In the genomic region with DNA sequence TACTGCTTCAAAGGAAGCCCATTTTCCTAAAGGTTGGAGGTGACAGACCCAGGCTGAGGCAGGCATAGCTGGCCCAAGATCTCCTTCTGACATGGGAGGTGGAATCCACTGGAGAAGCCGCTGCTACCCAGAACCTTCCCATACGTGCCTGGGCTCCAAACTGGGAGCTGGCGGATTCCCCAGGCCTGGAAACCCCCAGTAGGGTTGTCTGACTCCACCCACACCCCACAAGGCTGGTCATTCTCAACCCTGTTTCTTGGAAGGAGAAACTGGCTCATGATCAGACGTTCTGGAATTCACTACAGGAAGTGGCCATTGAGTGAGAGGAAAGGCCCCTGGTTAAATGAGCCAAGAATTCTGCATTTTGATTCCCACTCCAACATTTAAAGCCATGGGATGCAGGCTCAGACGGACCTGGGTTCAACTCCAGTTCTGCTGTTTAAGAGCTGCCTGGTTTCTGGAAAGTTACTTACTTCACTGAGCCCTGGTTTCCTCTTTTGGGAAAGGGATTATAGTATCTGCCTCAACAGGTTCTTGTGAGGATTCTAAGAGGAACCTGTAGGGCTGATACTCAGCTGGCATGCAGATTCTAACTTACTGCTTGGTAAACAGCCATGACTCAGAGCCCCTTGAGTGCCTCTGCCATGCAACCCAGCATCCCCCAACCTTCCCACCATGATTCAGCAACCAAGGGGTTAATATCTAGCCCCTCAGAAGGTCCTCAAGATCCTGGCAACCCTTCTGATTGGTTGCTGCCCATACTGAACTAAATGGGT, we compare ENCODE assay signal across 16 cellular contexts. TPM values are rescaled to one million over a fixed set of nuclear protein-coding genes. Genes with fewer than 3 reads are reported as not detected.
DNase-seq lines count a peak whose midpoint lies in the region; ATAC-seq, FAIRE-seq and TF ChIP-seq lines count a peak whose summit lies in the region.
"Had no signal": no experiment of that assay in that cellular context is flagged by ENCODE, and none has a peak within 500 bp of the region (broad histone marks: within the 10 kb centered on the region; RNA-seq: fewer than 3 reads in every experiment).

No MANE protein-coding gene starts in this region.

- no peaks in the 10 kb centered on the region for H3K27me3 Mint-ChIP-seq in mesothelial cell of epicardium (ENCODE audit: low read depth)
- H3K27me3 Mint-ChIP-seq: CD4-positive, alpha-beta T cell had no signal

- no peaks in the 10 kb centered on the region for H4K20me1 ChIP-seq in endothelial cell of umbilical vein (replicated peaks; ENCODE audit: control insufficient read depth, extremely low read depth, insufficient read depth, low read length)

- CTCF ChIA-PET in AG04449 (lab: Yijun Ruan, JAX) (interaction anchor here (0.5 to 1.1 kb wide), 3 partner anchors 21 to 156 kb away, joined by 3 to 4 read pairs (median 3); no protein-coding TSS in a partner anchor), endothelial cell of umbilical vein (lab: Charles Lee) (interaction anchor here (0.7 to 2.2 kb wide), 7 partner anchors 15 to 156 kb away, joined by 3 to 7 read pairs (median 4); no protein-coding TSS in a partner anchor)

- H3K4me1 ChIP-seq in endothelial cell of umbilical vein (ENCODE audit: control insufficient read depth, extremely low read depth, insufficient read depth, low read length): peaks cover 23% of the 10 kb centered on the region

- H3K27ac Mint-ChIP-seq in mesothelial cell of epicardium: peak overlapping the region; percentile 33
- H3K27ac Mint-ChIP-seq: CD4-positive, alpha-beta T cell had no signal

- no peaks in the 10 kb centered on the region for H3K36me3 Mint-ChIP-seq in mesothelial cell of epicardium

- H3K9ac ChIP-seq in endothelial cell of umbilical vein (replicated peaks; ENCODE audit: extremely low read depth, insufficient read depth, low read length): no peak overlapping the region

- no peak for TF ChIP-seq CTCF in AG04449 (IDR thresholded peaks at IDR 0.05; ENCODE audit: insufficient read depth, low read length, missing control alignments)
- TF ChIP-seq CTCF in NB4 (IDR thresholded peaks at IDR 0.05; ENCODE audit: low read depth, low read length): no peak
- TF ChIP-seq CTCF in endothelial cell of umbilical vein (IDR thresholded peaks at IDR 0.05; ENCODE audit: extremely low read depth in 1 of 2, insufficient read depth in 1 of 2, low read depth in 1 of 2, low read length in 2 of 2): no peak
- no peak for TF ChIP-seq CTCF in mesothelial cell of epicardium (IDR thresholded peaks at IDR 0.05; ENCODE audit: unreplicated experiment)

- H3K27ac ChIP-seq in endothelial cell of umbilical vein (ENCODE audit: insufficient read depth, low read depth, low read length): peak overlapping the region; percentile 42

- H3K9me3 Mint-ChIP-seq in mesothelial cell of epicardium: no peaks in the 10 kb centered on the region
- H3K9me3 Mint-ChIP-seq: CD4-positive, alpha-beta T cell had no signal

- peak overlapping the region; percentile 45 for H2AFZ ChIP-seq in endothelial cell of umbilical vein (ENCODE audit: low read depth, low read length)

- H3K9me1 ChIP-seq in endothelial cell of umbilical vein (replicated peaks; ENCODE audit: control insufficient read depth, extremely low read depth, insufficient read depth, low read length): no peaks in the 10 kb centered on the region

- dilution Hi-C loops in endothelial cell of umbilical vein (cut with MboI; ENCODE audit: extremely low pct_ligation_motif_present, low sequenced_read_pairs): no loop called here

- no peaks in the 10 kb centered on the region for H3K79me2 ChIP-seq in endothelial cell of umbilical vein (ENCODE audit: control insufficient read depth, insufficient read depth, low read length)

- H3K4me1 Mint-ChIP-seq in mesothelial cell of epicardium: peaks cover 40% of the 10 kb centered on the region

- ATAC-seq in GM18520 (IDR thresholded peaks at IDR 0.05; ENCODE audit: unreplicated experiment): no peak
- ATAC-seq: left lobe of liver had no signal

- POLR2A ChIA-PET in AG04449 (lab: Yijun Ruan, JAX): interaction anchor here (0.6 kb wide), 1 partner anchor 25 kb away, joined by 3 read pairs; no protein-coding TSS in a partner anchor
- POLR2A ChIA-PET in endothelial cell of umbilical vein (lab: Charles Lee): no interaction called here

- FAIRE-seq in endothelial cell of umbilical vein (lab: Jason Lieb, UNC): peak; percentile 96
- FAIRE-seq: HTR-8/SVneo had no signal

- peak overlapping the region; percentile 50 for H3K4me2 ChIP-seq in endothelial cell of umbilical vein (ENCODE audit: insufficient read depth, low read length)

- no peak overlapping the region for H3K4me3 Mint-ChIP-seq in mesothelial cell of epicardium
- H3K4me3 Mint-ChIP-seq: CD4-positive, alpha-beta T cell had no signal

- no TSS peak for BruUV-seq in endothelial cell of umbilical vein (replicated peaks; lab: Mats Ljungman, UMichigan)

- H3K9me3 ChIP-seq in endothelial cell of umbilical vein (replicated peaks; ENCODE audit: control insufficient read depth, insufficient read depth, low read length): no peaks in the 10 kb centered on the region
- H3K9me3 ChIP-seq: stomach had no signal

- intact Hi-C loops in endothelial cell of umbilical vein (cut with micrococcal nuclease): loop anchor here (1.0 to 2.0 kb wide), 3 partner anchors 21 to 35 kb away; no protein-coding TSS in a partner anchor

- H3K36me3 ChIP-seq in endothelial cell of umbilical vein (ENCODE audit: control insufficient read depth in 2 of 2, extremely low read depth in 1 of 2, insufficient read depth in 2 of 2, low read length in 2 of 2): no peaks in the 10 kb centered on the region
- H3K36me3 ChIP-seq: stomach had no signal

- no peak overlapping the region for H3K4me3 ChIP-seq in AG04449 (ENCODE audit: low read depth, low read length)
- no peak overlapping the region for H3K4me3 ChIP-seq in NB4 (ENCODE audit: low read depth, low read length)
- H3K4me3 ChIP-seq in endothelial cell of umbilical vein (replicated peaks in 1 of 3; ENCODE audit: insufficient read depth in 1 of 3, low read depth in 1 of 3, low read length in 3 of 3): no peak overlapping the region
- H3K4me3 ChIP-seq: stomach had no signal

- H3K27me3 ChIP-seq in endothelial cell of umbilical vein (ENCODE audit: control insufficient read depth in 2 of 2, insufficient read depth in 2 of 2, low read length in 2 of 2): no peaks in the 10 kb centered on the region
- H3K27me3 ChIP-seq: stomach had no signal

- TF ChIP-seq POLR2A in NB4 (IDR thresholded peaks at IDR 0.05; ENCODE audit: extremely low read depth, insufficient read length) (no peak), endothelial cell of umbilical vein (IDR thresholded peaks at IDR 0.05; ENCODE audit: low read depth, low read length) (no peak)

- peak; percentile 67 for DNase-seq in AG04449 (ENCODE audit: low read depth, low spot score)
- peak; percentile 53 for DNase-seq in NB4 (ENCODE audit: low read depth)
- DNase-seq in endothelial cell of umbilical vein (ENCODE audit: low read depth, low spot score): peak; percentile 85
- no peak for DNase-seq in mesothelial cell of epicardium (ENCODE audit: low spot score in 2 of 2, unreplicated experiment in 2 of 2)
- DNase-seq in activated CD4-positive, alpha-beta T cell treated with anti-CD3 and anti-CD28 coated beads for 48 hours: no peak
- DNase-seq in NCI-H69 (lab: John Stamatoyannopoulos, UW): no peak
- DNase-seq in D341Med (ENCODE audit: low spot score): no peak
- DNase-seq: activated T-cell treated with anti-CD3 and anti-CD28 coated beads, Interleukin-2, amount 50 U/mL, for 1 hour; CD4-positive, alpha-beta T cell; GOT3; stimulated activated CD4-positive, alpha-beta T cell treated with anti-CD3 and anti-CD28 coated beads, Interleukin-12 subunit alpha, Interleukin-12 subunit beta, amount 100 ng/mL, for 4 hours; stomach; T-helper 2 cell had no signal

TF ChIP-seq in endothelial cell of umbilical vein, 7 proteins besides CTCF, POLR2A, EP300 and RAD21:
- TF ChIP-seq POLR2AphosphoS5 (IDR thresholded peaks at IDR 0.05; ENCODE audit: insufficient read depth, low read depth, low read length) (peak; percentile 53), FOS (IDR thresholded peaks at IDR 0.05; ENCODE audit: borderline replicate concordance, insufficient read depth, low read length) (no peak), JUN (IDR thresholded peaks at IDR 0.05; ENCODE audit: borderline replicate concordance, insufficient read depth, insufficient read length, low read depth) (peak; percentile 6)

RNA-seq across cellular contexts. Expression of a gene that starts 19.4 kb away (rescaled TPM):
- 16.2 and 22.5 TPM in 2 replicates for total RNA-seq in endothelial cell of umbilical vein
- polyA plus RNA-seq in endothelial cell of umbilical vein: 21.2 and 30.2 TPM in 2 replicates
- polyA plus RNA-seq in endothelial cell of umbilical vein (2011; cell fraction: cytosol; rRNA removed): 13.4 and 16.3 TPM in 2 replicates
- 5.6 and 7.1 TPM in 2 replicates for polyA plus RNA-seq in endothelial cell of umbilical vein (2011; cell fraction: nucleus; rRNA removed)
- 15.4 and 22.7 TPM in 2 replicates for polyA plus RNA-seq in endothelial cell of umbilical vein (2012)
- 16.8 and 20.0 TPM in 2 replicates for polyA minus RNA-seq in endothelial cell of umbilical vein
- polyA minus RNA-seq in endothelial cell of umbilical vein (2011; cell fraction: cytosol; rRNA and poly(A)+ RNA removed): 38.3 TPM
- 5.4 and 6.7 TPM in 2 replicates for polyA minus RNA-seq in endothelial cell of umbilical vein (2011; cell fraction: nucleus; rRNA and poly(A)+ RNA removed)
- total RNA-seq in mesothelial cell of epicardium: 39.3 to 43.7 TPM (median 42.8 TPM) in 3 replicates

Comparison
In these comparisons a context has a peak if more than half of its experiments do, and no peak if none do; other contexts are left out.
1. DNase-seq: peak in AG04449 (single experiment), NB4 (single experiment) and endothelial cell of umbilical vein (single experiment); none in mesothelial cell of epicardium (0 of 2), activated CD4-positive, alpha-beta T cell treated with anti-CD3 and anti-CD28 coated beads for 48 hours (single experiment), NCI-H69 (single experiment) and D341Med (single experiment).